29 cellular contexts compared by ENCODE assay signal in genomic region chr2:109417701-109418335, GRCh38.
"Had no signal": no experiment of that assay in that cellular context is flagged by ENCODE, and none has a peak within 500 bp of the region (broad histone marks: within the 10 kb centered on the region; RNA-seq: fewer than 3 reads in every experiment).

No MANE protein-coding gene starts in this region.

- H3K9me3 ChIP-seq: thyroid gland had no signal

- H3K4me2 ChIP-seq: hepatocyte had no signal

- H3K36me3 Mint-ChIP-seq: activated CD4-positive, alpha-beta memory T cell treated with anti-CD3 and anti-CD28 coated beads for 36 hours; activated naive CD4-positive, alpha-beta T cell treated with anti-CD3 and anti-CD28 coated beads, Interleukin-2, amount 10 ng/mL, durations not matched to agents 7 days and 5 days; activated naive CD8-positive, alpha-beta T cell treated with anti-CD3 and anti-CD28 coated beads, Interleukin-2, amount 10 ng/mL, durations not matched to agents 7 days and 5 days; stimulated activated memory B cell treated with anti-CD40 and anti-IgM and Interleukin-4, amounts not matched to agents 10 μg/mL and 1 μg/mL and 100 μg/mL, for 72 hours had no signal

- ATAC-seq: activated CD4-positive, CD25-positive, alpha-beta regulatory T cell treated with anti-CD3 and anti-CD28 coated beads, Interleukin-2, amount 50 U/mL, for 24 hours; left colon; naive thymus-derived CD4-positive, alpha-beta T cell; sciatic nerve; stimulated activated memory B cell treated with anti-CD40 and anti-IgM and Interleukin-4, amounts not matched to agents 10 μg/mL and 1 μg/mL and 100 μg/mL, for 72 hours; stimulated activated naive CD8-positive, alpha-beta T cell treated with anti-CD3 and anti-CD28 coated beads, Interleukin-15, amount 100 ng/mL, for 72 hours had no signal

- H3K4me3 Mint-ChIP-seq: activated CD4-positive, alpha-beta memory T cell treated with anti-CD3 and anti-CD28 coated beads for 36 hours; activated CD4-positive, alpha-beta T cell treated with anti-CD3 and anti-CD28 coated beads, Interleukin-2, amount 10 ng/mL, durations not matched to agents 24 days and 14 days; activated naive CD4-positive, alpha-beta T cell treated with anti-CD3 and anti-CD28 coated beads, Interleukin-2, amount 10 ng/mL, durations not matched to agents 7 days and 5 days; activated naive CD8-positive, alpha-beta T cell treated with anti-CD3 and anti-CD28 coated beads, Interleukin-2, amount 10 ng/mL, durations not matched to agents 7 days and 5 days; naive thymus-derived CD4-positive, alpha-beta T cell; neural crest cell; stimulated activated memory B cell treated with anti-CD40 and anti-IgM and Interleukin-4, amounts not matched to agents 10 μg/mL and 1 μg/mL and 100 μg/mL, for 72 hours; stimulated activated naive CD8-positive, alpha-beta T cell treated with anti-CD3 and anti-CD28 coated beads, Interleukin-15, amount 100 ng/mL, for 72 hours had no signal

- H3K36me3 ChIP-seq: brain microvascular endothelial cell, thyroid gland had no signal

- FAIRE-seq: astrocyte, endothelial cell of umbilical vein, keratinocyte had no signal

- H3K9me3 Mint-ChIP-seq: activated CD4-positive, alpha-beta memory T cell treated with anti-CD3 and anti-CD28 coated beads for 36 hours; activated CD4-positive, alpha-beta T cell treated with anti-CD3 and anti-CD28 coated beads, Interleukin-2, amount 10 ng/mL, durations not matched to agents 24 days and 14 days; activated naive CD4-positive, alpha-beta T cell treated with anti-CD3 and anti-CD28 coated beads, Interleukin-2, amount 10 ng/mL, durations not matched to agents 7 days and 5 days; activated naive CD8-positive, alpha-beta T cell treated with anti-CD3 and anti-CD28 coated beads, Interleukin-2, amount 10 ng/mL, durations not matched to agents 7 days and 5 days; naive thymus-derived CD4-positive, alpha-beta T cell; neural crest cell; stimulated activated memory B cell treated with anti-CD40 and anti-IgM and Interleukin-4, amounts not matched to agents 10 μg/mL and 1 μg/mL and 100 μg/mL, for 72 hours; stimulated activated naive CD8-positive, alpha-beta T cell treated with anti-CD3 and anti-CD28 coated beads, Interleukin-15, amount 100 ng/mL, for 72 hours had no signal

- H3K27me3 ChIP-seq: brain microvascular endothelial cell, hepatocyte, thyroid gland had no signal

- H3K27me3 Mint-ChIP-seq: activated CD4-positive, alpha-beta memory T cell treated with anti-CD3 and anti-CD28 coated beads for 36 hours; activated CD4-positive, alpha-beta T cell treated with anti-CD3 and anti-CD28 coated beads, Interleukin-2, amount 10 ng/mL, durations not matched to agents 24 days and 14 days; activated naive CD8-positive, alpha-beta T cell treated with anti-CD3 and anti-CD28 coated beads, Interleukin-2, amount 10 ng/mL, durations not matched to agents 7 days and 5 days; naive thymus-derived CD4-positive, alpha-beta T cell; stimulated activated memory B cell treated with anti-CD40 and anti-IgM and Interleukin-4, amounts not matched to agents 10 μg/mL and 1 μg/mL and 100 μg/mL, for 72 hours; stimulated activated naive CD8-positive, alpha-beta T cell treated with anti-CD3 and anti-CD28 coated beads, Interleukin-15, amount 100 ng/mL, for 72 hours had no signal

- H3K4me1 Mint-ChIP-seq: activated CD4-positive, alpha-beta T cell treated with anti-CD3 and anti-CD28 coated beads, Interleukin-2, amount 10 ng/mL, durations not matched to agents 24 days and 14 days; activated naive CD4-positive, alpha-beta T cell treated with anti-CD3 and anti-CD28 coated beads, Interleukin-2, amount 10 ng/mL, durations not matched to agents 7 days and 5 days; stimulated activated memory B cell treated with anti-CD40 and anti-IgM and Interleukin-4, amounts not matched to agents 10 μg/mL and 1 μg/mL and 100 μg/mL, for 72 hours; stimulated activated naive CD8-positive, alpha-beta T cell treated with anti-CD3 and anti-CD28 coated beads, Interleukin-15, amount 100 ng/mL, for 72 hours had no signal

- H3K27ac ChIP-seq: brain microvascular endothelial cell, hepatocyte, skin epidermis, thyroid gland, VCaP had no signal

- H3K4me3 ChIP-seq: hepatocyte, skin epidermis, thyroid gland had no signal

- DNase-seq: activated CD4-positive, alpha-beta memory T cell treated with anti-CD3 and anti-CD28 coated beads for 36 hours; activated CD4-positive, alpha-beta T cell treated with anti-CD3 and anti-CD28 coated beads, Interleukin-2, amount 10 ng/mL, durations not matched to agents 24 days and 14 days; activated CD8-positive, alpha-beta memory T cell treated with anti-CD3 and anti-CD28 coated beads, Interleukin-2, amount 50 U/mL, for 4 hours; activated gamma-delta T cell; activated naive CD4-positive, alpha-beta T cell treated with anti-CD3 and anti-CD28 coated beads, Interleukin-2, amount 10 ng/mL, durations not matched to agents 7 days and 5 days; activated naive CD8-positive, alpha-beta T cell treated with anti-CD3 and anti-CD28 coated beads, Interleukin-2, amount 10 ng/mL, durations not matched to agents 7 days and 5 days; activated T-cell treated with anti-CD3 and anti-CD28 coated beads, Interleukin-2, amount 50 U/mL, for 1 hour; amniotic stem cell; brain microvascular endothelial cell; caudate nucleus; foreskin melanocyte; left colon; midbrain; naive thymus-derived CD4-positive, alpha-beta T cell; occipital lobe; stimulated activated CD4-positive, alpha-beta T cell treated with anti-CD3 and anti-CD28 coated beads, Interleukin-4, amount 100 ng/mL, for 4 hours; stimulated activated CD8-positive, alpha-beta memory T cell treated with anti-CD3 and anti-CD28 coated beads, Interleukin-4, amount 100 ng/mL, for 48 hours; stimulated activated naive CD8-positive, alpha-beta T cell treated with anti-CD3 and anti-CD28 coated beads, Interleukin-15, amount 100 ng/mL, for 72 hours; thyroid gland had no signal

- H2AFZ ChIP-seq: hepatocyte had no signal

- H3K27ac Mint-ChIP-seq: activated CD4-positive, alpha-beta memory T cell treated with anti-CD3 and anti-CD28 coated beads for 36 hours; activated CD4-positive, alpha-beta T cell treated with anti-CD3 and anti-CD28 coated beads, Interleukin-2, amount 10 ng/mL, durations not matched to agents 24 days and 14 days; activated naive CD4-positive, alpha-beta T cell treated with anti-CD3 and anti-CD28 coated beads, Interleukin-2, amount 10 ng/mL, durations not matched to agents 7 days and 5 days; activated naive CD8-positive, alpha-beta T cell treated with anti-CD3 and anti-CD28 coated beads, Interleukin-2, amount 10 ng/mL, durations not matched to agents 7 days and 5 days; stimulated activated memory B cell treated with anti-CD40 and anti-IgM and Interleukin-4, amounts not matched to agents 10 μg/mL and 1 μg/mL and 100 μg/mL, for 72 hours; stimulated activated naive CD8-positive, alpha-beta T cell treated with anti-CD3 and anti-CD28 coated beads, Interleukin-15, amount 100 ng/mL, for 72 hours had no signal
